Comparison of ENCODE assay signal across 8 cellular contexts in genomic region chrX:45322382-45322781, GRCh38.
A peak's percentile ranks its signal among the peaks of the same experiment; 100 is the strongest.
DNase-seq lines count a peak whose midpoint lies in the region; ATAC-seq and TF ChIP-seq lines count a peak whose summit lies in the region.

No MANE protein-coding gene starts in this region.

- H3K27me3 ChIP-seq in heart right ventricle (peaks cover 0 to 35% (median 0%) of the 10 kb centered on the region in 7 donors), sigmoid colon (no peaks in the 10 kb centered on the region)

- H3K9me3 ChIP-seq in heart right ventricle (no peaks in the 10 kb centered on the region), sigmoid colon (no peaks in the 10 kb centered on the region)

- no peak for TF ChIP-seq EP300 in sigmoid colon (IDR thresholded peaks at IDR 0.05)

- H3K4me1 ChIP-seq in heart right ventricle (no peaks in the 10 kb centered on the region), sigmoid colon (peaks cover 0 to 7% (median 3%) of the 10 kb centered on the region in 4 donors)

- intact Hi-C loops in heart right ventricle (cut with DNase I) = loop anchor here in 7 of 10 donors (5.0 to 10.0 kb wide), 6 partner anchors 192 to 1082 kb away; no protein-coding TSS in a partner anchor
- intact Hi-C loops in sigmoid colon (cut with DNase I) = loop anchor here (1.0 to 5.0 kb wide), 3 partner anchors 190 to 1087 kb away; no protein-coding TSS in a partner anchor

- DNase-seq in AG08396 (ENCODE audit: low spot score) (peak; percentile 63), HFF-Myc (ENCODE audit: extremely low read depth, low read depth) (peak; percentile 74), heart right ventricle (peak in 1 of 2 donors; percentile 23), sigmoid colon (peak; percentile 64)
- DNase-seq in activated CD4-positive, CD25-positive, alpha-beta regulatory T cell treated with anti-CD3 and anti-CD28 coated beads, Interleukin-2, amount 50 U/mL, for 72 hours = no peak

- TF ChIP-seq POLR2A in sigmoid colon (IDR thresholded peaks at IDR 0.05) = no peak

- H3K4me3 ChIP-seq in HFF-Myc (replicated peaks; ENCODE audit: low read depth, low read length) = no peak overlapping the region
- no peak overlapping the region for H3K4me3 ChIP-seq in heart right ventricle
- H3K4me3 ChIP-seq in sigmoid colon = no peak overlapping the region

- 20 to 28% methylated on average over 2 of the region's 2 CpGs for WGBS in heart right ventricle, 2 donors
- 4 to 33% methylated on average over 2 of the region's 2 CpGs for WGBS in sigmoid colon, 2 donors

- H3K27ac ChIP-seq in VCaP = no peak overlapping the region
- no peak overlapping the region for H3K27ac ChIP-seq in heart right ventricle
- no peak overlapping the region for H3K27ac ChIP-seq in sigmoid colon

- H3K36me3 ChIP-seq in heart right ventricle (no peaks in the 10 kb centered on the region), sigmoid colon (no peaks in the 10 kb centered on the region)

- ATAC-seq in heart right ventricle (peak in 1 of 8 donors; percentile 44), HG03108 (IDR thresholded peaks at IDR 0.05; ENCODE audit: unreplicated experiment) (no peak), HG02571 (IDR thresholded peaks at IDR 0.05; ENCODE audit: unreplicated experiment) (no peak)

- TF ChIP-seq CTCF in HFF-Myc (IDR thresholded peaks at IDR 0.05; ENCODE audit: low read depth, low read length, missing control alignments) (peak; percentile 37), VCaP (conservative IDR thresholded peaks at IDR 0.05) (peak; percentile 67), heart right ventricle (IDR thresholded peaks at IDR 0.05) (peak in 8 of 9 donors; percentile 17 to 54 (median 50)), sigmoid colon (IDR thresholded peaks at IDR 0.05) (peak in 3 of 4 experiments; percentile 26 to 31 (median 28))
